9 cellular contexts compared by ENCODE assay signal in genomic region chr1:248857201-248857600, GRCh38. TPM values are rescaled to one million over a fixed set of nuclear protein-coding genes. Genes with fewer than 3 reads are reported as not detected.
A peak's percentile ranks its signal among the peaks of the same experiment; 100 is the strongest.
DNase-seq lines count a peak whose midpoint lies in the region; ATAC-seq and TF ChIP-seq lines count a peak whose summit lies in the region.
"Had no signal": no experiment of that assay in that cellular context is flagged by ENCODE, and none has a peak within 500 bp of the region (broad histone marks: within the 10 kb centered on the region; RNA-seq: fewer than 3 reads in every experiment).

No MANE protein-coding gene starts in this region.

- H3K4me1 ChIP-seq in IMR-90 (ENCODE audit: control insufficient read depth, insufficient read depth, low read length): peaks cover 13% of the 10 kb centered on the region
- peaks cover 9 to 21% (median 15%) of the 10 kb centered on the region in 4 donors for H3K4me1 ChIP-seq in transverse colon

- peaks cover 21% of the 10 kb centered on the region; the same call in 1 of the 2 replicates for H3K9me1 ChIP-seq in IMR-90 (ENCODE audit: insufficient read depth, low read length)

- no peak overlapping the region for H2AFZ ChIP-seq in IMR-90 (replicated peaks; ENCODE audit: low read length, poor library complexity)

- H3K4ac ChIP-seq in IMR-90 (ENCODE audit: low read depth, low read length): peak overlapping the region; percentile 94

- TF ChIP-seq RAD21 in IMR-90 (IDR thresholded peaks at IDR 0.05; ENCODE audit: low read length): no peak

- peak overlapping the region; percentile 94 to 96; a peak in 2 of 4 replicates for H4K8ac ChIP-seq in IMR-90 (ENCODE audit: low read depth in 2 of 2, low read length in 2 of 2)

- H3K27me3 ChIP-seq in IMR-90 (ENCODE audit: control insufficient read depth, insufficient read depth, low read length): no peaks in the 10 kb centered on the region
- no peaks in the 10 kb centered on the region for H3K27me3 ChIP-seq in transverse colon

- H3K23ac ChIP-seq in IMR-90 (ENCODE audit: low read depth, low read length): 0 out of 2 replicates have a peak overlapping the region, but pooled peaks have one; percentile 70

- no CpG with 5 or more reads among the region's 7 CpGs for WGBS in IMR-90 (ENCODE audit: extremely low coverage in 2 of 2, insufficient read length in 1 of 2), 2 experiments
- 94 to 96% methylated on average over 3 to 7 of the region's 7 CpGs for WGBS in transverse colon (ENCODE audit: low coverage in 1 of 2), 2 donors

- no peak overlapping the region for H2BK15ac ChIP-seq in IMR-90 (ENCODE audit: low read depth, low read length)

- peak overlapping the region; percentile 99 for H2AK9ac ChIP-seq in IMR-90 (replicated peaks; ENCODE audit: low read depth, low read length, poor library complexity)

- TF ChIP-seq EP300 in transverse colon (IDR thresholded peaks at IDR 0.05; ENCODE audit: low read depth): no peak

- no peak overlapping the region for H2BK20ac ChIP-seq in IMR-90 (ENCODE audit: low read depth, low read length)

- H3K9me3 Mint-ChIP-seq in CD14-positive monocyte: no peaks in the 10 kb centered on the region
- no peaks in the 10 kb centered on the region for H3K9me3 Mint-ChIP-seq in naive B cell

- intact Hi-C loops in CD14-positive monocyte (cut with micrococcal nuclease): no loop called here
- intact Hi-C loops in IMR-90 (cut with micrococcal nuclease): no loop called here
- intact Hi-C loops in transverse colon (cut with DNase I; ENCODE audit: low total_unique reads): no loop called here

- H3K9ac ChIP-seq in IMR-90 (ENCODE audit: low read depth, low read length): peak overlapping the region; percentile 76

- peaks cover 20 to 21% of the 10 kb centered on the region in 2 donors for H3K36me3 Mint-ChIP-seq in CD14-positive monocyte
- no peaks in the 10 kb centered on the region for H3K36me3 Mint-ChIP-seq in naive B cell

- no peaks in the 10 kb centered on the region for H4K20me1 ChIP-seq in IMR-90 (ENCODE audit: insufficient read depth, low read length)

- peaks cover 18 to 36% of the 10 kb centered on the region in 2 experiments for H3K79me1 ChIP-seq in IMR-90 (ENCODE audit: low read depth in 1 of 2, low read length in 2 of 2)

- H3K4me1 Mint-ChIP-seq in CD14-positive monocyte (peaks cover 29% of the 10 kb centered on the region), naive B cell (peaks cover 34 to 48% (median 38%) of the 10 kb centered on the region in 3 donors)

- no peak overlapping the region for H2BK5ac ChIP-seq in IMR-90 (ENCODE audit: low read depth, low read length, poor library complexity, severe bottlenecking)

- H3K4me3 ChIP-seq in IMR-90 (ENCODE audit: insufficient read depth, low read depth, low read length) (no peak overlapping the region), astrocyte of the spinal cord (ENCODE audit: low read depth, low read length) (peak overlapping the region; percentile 73), transverse colon (no peak overlapping the region)

- H3K27ac ChIP-seq in IMR-90 (ENCODE audit: insufficient read depth, low read length) (no peak overlapping the region), transverse colon (no peak overlapping the region)

- in situ Hi-C loops in IMR-90 (cut with MboI; ENCODE audit: low sequenced_read_pairs): no loop called here
- in situ Hi-C loops in astrocyte of the spinal cord (cut with HindIII; ENCODE audit: low sequenced_read_pairs): no loop called here
- in situ Hi-C loops in transverse colon (cut with MboI; ENCODE audit: low pct_ligation_motif_present in 1 of 4, low pct_unique_long_range_greater_than_20kb in 1 of 4, low sequenced_read_pairs in 3 of 4): no loop called here

- H3K56ac ChIP-seq in IMR-90 (ENCODE audit: extremely low read depth, insufficient read depth, low read length): no peak overlapping the region; the same call in 1 of the 2 replicates

- TF ChIP-seq CTCF in CD14-positive monocyte (IDR thresholded peaks at IDR 0.05) (no peak), IMR-90 (conservative IDR thresholded peaks at IDR 0.05; ENCODE audit: low read depth, low read length) (no peak), astrocyte of the spinal cord (IDR thresholded peaks at IDR 0.05; ENCODE audit: low read depth, low read length) (no peak), transverse colon (IDR thresholded peaks at IDR 0.05) (no peak)

- dilution Hi-C loops in IMR-90 (cut with HindIII; ENCODE audit: low sequenced_read_pairs, unreplicated experiment): no loop called here

- ATAC-seq in IMR-90 (ENCODE audit: low read depth) (no peak), naive B cell (ENCODE audit: low read depth in 2 of 2) (no peak), GM19023 (IDR thresholded peaks at IDR 0.05; ENCODE audit: unreplicated experiment) (no peak), HG03097 (IDR thresholded peaks at IDR 0.05; ENCODE audit: low FRiP score, unreplicated experiment) (no peak)

- no peaks in the 10 kb centered on the region for H3K9me3 ChIP-seq in IMR-90 (ENCODE audit: control insufficient read depth, insufficient read depth, low read length)
- no peaks in the 10 kb centered on the region for H3K9me3 ChIP-seq in transverse colon

- DNase-seq in CD14-positive monocyte (ENCODE audit: low spot score) (no peak), IMR-90 (no peak), astrocyte of the spinal cord (ENCODE audit: low read depth, low spot score) (no peak), naive B cell (no peak), transverse colon (no peak), superior temporal gyrus (ENCODE audit: extremely low spot score) (no peak)
- DNase-seq: NCI-H526 treated with DMSO at 0.1 percent for 48 hours had no signal

- CTCF ChIA-PET in IMR-90 (lab: Yijun Ruan, JAX): no interaction called here

- no peak overlapping the region for H4K91ac ChIP-seq in IMR-90 (ENCODE audit: insufficient read depth, low read depth, low read length)

- H3K27me3 Mint-ChIP-seq in CD14-positive monocyte (ENCODE audit: low read depth in 3 of 3) (peaks cover 0 to 4% (median 0%) of the 10 kb centered on the region in 3 donors), naive B cell (no peaks in the 10 kb centered on the region)

- no peak overlapping the region for H3K18ac ChIP-seq in IMR-90 (ENCODE audit: low read depth, low read length)

- BruUV-seq in IMR-90 (replicated peaks; lab: Mats Ljungman, UMichigan): no TSS peak

- H2AK5ac ChIP-seq in IMR-90 (ENCODE audit: low read depth, low read length): peak overlapping the region; percentile 95

- peak overlapping the region; percentile 99; the same call in 1 of the 2 replicates for H3K4me2 ChIP-seq in IMR-90 (ENCODE audit: low read depth, low read length)

- peak overlapping the region in 1 of 7 donors; percentile 46 for H3K27ac Mint-ChIP-seq in CD14-positive monocyte
- H3K27ac Mint-ChIP-seq in naive B cell: peak overlapping the region in 2 of 6 donors; percentile 86 to 94

- H4K5ac ChIP-seq in IMR-90 (ENCODE audit: low read depth, low read length): no peak overlapping the region

- TF ChIP-seq POLR2A in IMR-90 (IDR thresholded peaks at IDR 0.05; ENCODE audit: low read depth, low read length): no peak
- TF ChIP-seq POLR2A in transverse colon (IDR thresholded peaks at IDR 0.05): no peak

- 0 out of 2 replicates have a peak overlapping the region, but pooled peaks have one; percentile 93 for H3K14ac ChIP-seq in IMR-90 (replicated peaks; ENCODE audit: low read depth, low read length)

- peaks cover 18% of the 10 kb centered on the region; the same call in 1 of the 2 replicates for H3K36me3 ChIP-seq in IMR-90 (ENCODE audit: control insufficient read depth, insufficient read depth, low read length)
- H3K36me3 ChIP-seq in transverse colon: no peaks in the 10 kb centered on the region

- no peak overlapping the region for H2BK120ac ChIP-seq in IMR-90 (ENCODE audit: low read depth, low read length)

- H3K4me3 Mint-ChIP-seq in CD14-positive monocyte (peak overlapping the region; percentile 89 to 90), naive B cell (peak overlapping the region in 7 of 8 donors; percentile 82 to 98 (median 93))

- POLR2A ChIA-PET in IMR-90 (lab: Charles Lee; ENCODE audit: unreplicated experiment): no interaction called here

TF ChIP-seq in IMR-90, 13 proteins besides CTCF, POLR2A, EP300 and RAD21 (continues in another document):
- TF ChIP-seq FOS (IDR thresholded peaks at IDR 0.05; ENCODE audit: low read depth, low read length) (no peak), NFE2L2 (IDR thresholded peaks at IDR 0.05; ENCODE audit: low read depth, low read length) (no peak), BHLHE40 (IDR thresholded peaks at IDR 0.05; ENCODE audit: low read depth, low read length) (no peak), MAFK (IDR thresholded peaks at IDR 0.05; ENCODE audit: low read depth, low read length) (no peak), RCOR1 (IDR thresholded peaks at IDR 0.05; ENCODE audit: insufficient replicate concordance, low read length) (no peak)

RNA-seq across cellular contexts. Expression of gene ZNF692, which starts 1.7 kb away (rescaled TPM):
- polyA plus RNA-seq in CD14-positive monocyte: 1 to 10 TPM; 2.2 to 2.4 TPM
- total RNA-seq in IMR-90 (2012; rRNA removed): 6.9 and 7.3 TPM in 2 replicates
- 50.4 and 51.5 TPM in 2 replicates for polyA plus RNA-seq in IMR-90 (2012; rRNA removed)
- 19.6 and 20.7 TPM in 2 replicates for polyA plus RNA-seq in IMR-90 (2012; cell fraction: cytosol; rRNA removed)
- polyA plus RNA-seq in IMR-90 (2012; cell fraction: nucleus; rRNA removed; ENCODE audit: low replicate concordance): 340 and 590 TPM in 2 replicates
- polyA plus RNA-seq in naive B cell (ENCODE audit: low read depth in 6 of 6): 10 to 100 TPM in 1 of 6 donors, 1 to 10 TPM in 5; 3.1 to 16.1 (median 8.4) TPM
- total RNA-seq in transverse colon: 100 to 1,000 TPM in 1 of 4 donors, 10 to 100 TPM in 3; 41.8 to 100 (median 64.6) TPM

RNA-seq across cellular contexts. Expression of gene ZNF672, which starts 19.2 kb away (rescaled TPM):
- polyA plus RNA-seq in CD14-positive monocyte (10 to 100 TPM; 23.4 to 23.9 TPM), IMR-90 (2012; rRNA removed) (12.6 and 16.2 TPM in 2 replicates), naive B cell (ENCODE audit: low read depth in 6 of 6) (10 to 100 TPM; 31.7 to 61.5 (median 41.1) TPM)
- total RNA-seq in IMR-90 (2012; rRNA removed) (6.6 and 6.9 TPM in 2 replicates), transverse colon (10 to 100 TPM; 34.8 to 53.1 (median 44.7) TPM)
- 10.4 and 15.2 TPM in 2 replicates for polyA plus RNA-seq in IMR-90 (2012; cell fraction: cytosol; rRNA removed)
- polyA plus RNA-seq in IMR-90 (2012; cell fraction: nucleus; rRNA removed; ENCODE audit: low replicate concordance): 16.8 and 30.7 TPM in 2 replicates

RNA-seq across cellular contexts. Expression of gene SH3BP5L, which starts 31.5 kb away (rescaled TPM):
- 1 to 10 TPM; 4.0 to 4.3 TPM for polyA plus RNA-seq in CD14-positive monocyte
- total RNA-seq in IMR-90 (2012; rRNA removed): 23.3 and 25.0 TPM in 2 replicates
- 35.6 and 35.9 TPM in 2 replicates for polyA plus RNA-seq in IMR-90 (2012; rRNA removed)
- 29.6 TPM in 2 replicates for polyA plus RNA-seq in IMR-90 (2012; cell fraction: cytosol; rRNA removed)
- 49.6 and 76.9 TPM in 2 replicates for polyA plus RNA-seq in IMR-90 (2012; cell fraction: nucleus; rRNA removed; ENCODE audit: low replicate concordance)
- polyA plus RNA-seq in naive B cell (ENCODE audit: low read depth in 6 of 6): 1 to 10 TPM; 1.5 to 5.3 (median 2.8) TPM
- 10 to 100 TPM; 28.1 to 36.2 (median 31.4) TPM for total RNA-seq in transverse colon

RNA-seq across cellular contexts. Expression of gene PGBD2, which starts 48.8 kb away (rescaled TPM):
- 1 to 10 TPM; 2.9 to 3.9 TPM for polyA plus RNA-seq in CD14-positive monocyte
- 6.7 and 6.8 TPM in 2 replicates for total RNA-seq in IMR-90 (2012; rRNA removed)
- polyA plus RNA-seq in IMR-90 (2012; rRNA removed): 4.8 TPM in 2 replicates
- polyA plus RNA-seq in IMR-90 (2012; cell fraction: cytosol; rRNA removed): 1.5 and 1.6 TPM in 2 replicates
- polyA plus RNA-seq in IMR-90 (2012; cell fraction: nucleus; rRNA removed; ENCODE audit: low replicate concordance): 7.1 and 14.8 TPM in 2 replicates
- polyA plus RNA-seq in naive B cell (ENCODE audit: low read depth in 6 of 6): 10 to 100 TPM in 5 of 6 donors, 1 to 10 TPM in 1; 9.1 to 23.2 (median 17.7) TPM
- 10 to 100 TPM in 2 of 4 donors, 1 to 10 TPM in 2; 5.2 to 12.4 (median 9.7) TPM for total RNA-seq in transverse colon
